Comparison of ENCODE assay signal across 8 cellular contexts in genomic region chr6:25961619-25962367, GRCh38. TPM values are rescaled to one million over a fixed set of nuclear protein-coding genes. Genes with fewer than 3 reads are reported as not detected.
DNase-seq lines count a peak whose midpoint lies in the region; ATAC-seq and TF ChIP-seq lines count a peak whose summit lies in the region.

No MANE protein-coding gene starts in this region.

- peak overlapping the region; percentile 99 for H3K4me3 Mint-ChIP-seq in activated naive CD4-positive, alpha-beta T cell treated with anti-CD3 and anti-CD28 coated beads, Interleukin-2, amount 50 U/mL, for 24 hours

- intact Hi-C loops in heart left ventricle (cut with DNase I): loop anchor here in 2 of 10 donors (1.0 to 10.0 kb wide), 2 partner anchors 31 to 867 kb away; no protein-coding TSS in a partner anchor
- intact Hi-C loops in left cardiac atrium (cut with DNase I): no loop called here
- intact Hi-C loops in right lobe of liver (cut with DNase I): no loop called here
- intact Hi-C loops in vagina (cut with DNase I): loop anchor here (1.0 kb wide), 1 partner anchor 33 kb away; no protein-coding TSS in a partner anchor

- H3K27me3 ChIP-seq in heart left ventricle (no peaks in the 10 kb centered on the region), right lobe of liver (no peaks in the 10 kb centered on the region), vagina (no peaks in the 10 kb centered on the region)

- peaks cover 10% of the 10 kb centered on the region for H3K36me3 Mint-ChIP-seq in activated naive CD4-positive, alpha-beta T cell treated with anti-CD3 and anti-CD28 coated beads, Interleukin-2, amount 50 U/mL, for 24 hours

- 51 to 60% (median 53%) methylated on average over 5 of the region's 5 CpGs for WGBS in heart left ventricle, 4 donors
- WGBS in right lobe of liver (ENCODE audit: insufficient coverage, low coverage, low lambda C conversion rate, missing lambda C conversion rate): 47% methylated on average over 5 of the region's 5 CpGs

- TF ChIP-seq CTCF in heart left ventricle (IDR thresholded peaks at IDR 0.05) (peak in 3 of 12 donors; percentile 8 to 26 (median 15)), right lobe of liver (IDR thresholded peaks at IDR 0.05) (no peak), vagina (IDR thresholded peaks at IDR 0.05) (no peak)

- DNase-seq in heart left ventricle (no peak), left cardiac atrium (no peak), right lobe of liver (no peak), vagina (ENCODE audit: extremely low spot score in 2 of 2) (peak in 1 of 2 donors; percentile 90), NCI-H526 (lab: John Stamatoyannopoulos, UW) (no peak), T1000 (lab: John Stamatoyannopoulos, UW) (no peak)

- TF ChIP-seq POLR2A in heart left ventricle (IDR thresholded peaks at IDR 0.05): no peak
- no peak for TF ChIP-seq POLR2A in right lobe of liver (IDR thresholded peaks at IDR 0.05)
- no peak for TF ChIP-seq POLR2A in vagina (IDR thresholded peaks at IDR 0.05)

- H3K27me3 Mint-ChIP-seq in activated naive CD4-positive, alpha-beta T cell treated with anti-CD3 and anti-CD28 coated beads, Interleukin-2, amount 50 U/mL, for 24 hours: no peaks in the 10 kb centered on the region

- H3K9me3 Mint-ChIP-seq in activated naive CD4-positive, alpha-beta T cell treated with anti-CD3 and anti-CD28 coated beads, Interleukin-2, amount 50 U/mL, for 24 hours: no peaks in the 10 kb centered on the region

- H3K4me3 ChIP-seq in heart left ventricle: peak overlapping the region; percentile 27 to 93 (median 62)
- H3K4me3 ChIP-seq in right lobe of liver: peak overlapping the region; percentile 50 to 61 (median 55)
- H3K4me3 ChIP-seq in vagina: peak overlapping the region; percentile 59 to 71

- H3K27ac ChIP-seq in heart left ventricle (peak overlapping the region; percentile 74 to 99 (median 91)), right lobe of liver (peak overlapping the region; percentile 89 to 96 (median 96)), vagina (peak overlapping the region; percentile 98)

- H3K4me1 Mint-ChIP-seq in activated naive CD4-positive, alpha-beta T cell treated with anti-CD3 and anti-CD28 coated beads, Interleukin-2, amount 50 U/mL, for 24 hours: peaks cover 84% of the 10 kb centered on the region

- H3K9me3 ChIP-seq in heart left ventricle: peaks cover 0 to 13% (median 0%) of the 10 kb centered on the region in 12 donors
- no peaks in the 10 kb centered on the region for H3K9me3 ChIP-seq in right lobe of liver
- H3K9me3 ChIP-seq in vagina: no peaks in the 10 kb centered on the region

- H3K36me3 ChIP-seq in heart left ventricle (peaks cover 0 to 25% (median 17%) of the 10 kb centered on the region in 9 donors), right lobe of liver (peaks cover 0 to 11% (median 0%) of the 10 kb centered on the region in 4 donors), vagina (peaks cover 0 to 17% of the 10 kb centered on the region in 2 donors)

- ATAC-seq in heart left ventricle: no peak
- no peak for ATAC-seq in left cardiac atrium
- no peak for ATAC-seq in right lobe of liver
- ATAC-seq in HG02870 (IDR thresholded peaks at IDR 0.05; ENCODE audit: unreplicated experiment): no peak

- H3K4me1 ChIP-seq in heart left ventricle (peaks cover 0 to 53% (median 33%) of the 10 kb centered on the region in 12 donors), right lobe of liver (peaks cover 0 to 30% (median 13%) of the 10 kb centered on the region in 4 donors), vagina (peaks cover 49% of the 10 kb centered on the region)

- peak overlapping the region; percentile 99 for H3K27ac Mint-ChIP-seq in activated naive CD4-positive, alpha-beta T cell treated with anti-CD3 and anti-CD28 coated beads, Interleukin-2, amount 50 U/mL, for 24 hours

RNA-seq across cellular contexts. Expression of gene TRIM38, which starts 0.8 kb away (rescaled TPM):
- 1 to 10 TPM; 1.9 to 8.4 (median 2.6) TPM for total RNA-seq in heart left ventricle
- polyA plus RNA-seq in heart left ventricle: 1 to 10 TPM; 1.5 to 1.9 TPM
- 1 to 10 TPM; 4.7 to 5.3 TPM for total RNA-seq in left cardiac atrium
- total RNA-seq in right lobe of liver: 1 to 10 TPM; 3.1 to 7.2 (median 4.5) TPM
- total RNA-seq in vagina: 8.1 TPM

RNA-seq across cellular contexts. Expression of gene SLC17A2, which starts 31.3 kb away (rescaled TPM):
- total RNA-seq in heart left ventricle: not detected
- not detected for polyA plus RNA-seq in heart left ventricle
- not detected for total RNA-seq in left cardiac atrium
- 10 to 100 TPM; 23.3 to 40.7 (median 33.4) TPM for total RNA-seq in right lobe of liver
- total RNA-seq in vagina: not detected

Comparison
In these comparisons a context has a peak if more than half of its experiments do, and no peak if none do; other contexts are left out.
1. RNA of gene SLC17A2, which starts 31.3 kb away (total RNA-seq): 23.3 to 40.7 TPM in right lobe of liver; not detected in heart left ventricle, not detected in left cardiac atrium and not detected in vagina (single experiment); every median in the first group is over 10 times any median in the second.
2. Peak in every context shown above with its lines, with median percentiles within 50 percentile points of each other: H3K27ac ChIP-seq and H3K4me3 ChIP-seq.